26 cellular contexts compared by ENCODE assay signal in genomic region chr11:37320921-37321320, GRCh38.
DNase-seq lines count a peak whose midpoint lies in the region; ATAC-seq and TF ChIP-seq lines count a peak whose summit lies in the region.
"Had no signal": no experiment of that assay in that cellular context is flagged by ENCODE, and none has a peak within 500 bp of the region (broad histone marks: within the 10 kb centered on the region; RNA-seq: fewer than 3 reads in every experiment).

No MANE protein-coding gene starts in this region.

- H3K27me3 ChIP-seq in PC-9 (ENCODE audit: insufficient read depth, low read depth), result no peaks in the 10 kb centered on the region
- H3K27me3 ChIP-seq: suprapubic skin, upper lobe of right lung had no signal

- peaks cover 15% of the 10 kb centered on the region; the same call in 1 of the 2 replicates for H3K4me1 ChIP-seq in PC-9 (replicated peaks; ENCODE audit: insufficient read depth)
- H3K4me1 ChIP-seq: suprapubic skin, upper lobe of right lung had no signal

- no peak overlapping the region for H3K4me3 ChIP-seq in PC-9
- H3K4me3 ChIP-seq: SK-N-MC, suprapubic skin, upper lobe of right lung had no signal

- no peak overlapping the region for H2AFZ ChIP-seq in PC-9

- H4K20me1 ChIP-seq in PC-9 (ENCODE audit: insufficient read depth), result no peaks in the 10 kb centered on the region

- H3K36me3 ChIP-seq in PC-9 (ENCODE audit: low read depth), result no peaks in the 10 kb centered on the region
- H3K36me3 ChIP-seq: suprapubic skin, upper lobe of right lung had no signal

- H3K79me2 ChIP-seq in PC-9 (ENCODE audit: low read depth), result no peaks in the 10 kb centered on the region

- intact Hi-C loops in PC-9 (cut with micrococcal nuclease; ENCODE audit: unreplicated experiment), result no loop called here
- intact Hi-C loops in posterior cingulate gyrus (cut with DNase I), result no loop called here

- no TSS peak for BruUV-seq in PC-9 (replicated peaks; lab: Mats Ljungman, UMichigan)

- peak; percentile 22 for DNase-seq in HPDE6-E6E7 (ENCODE audit: extremely low spot score)
- peak in 1 of 2 experiments; percentile 75 for DNase-seq in PC-9
- peak; percentile 15 for DNase-seq in renal cortical epithelial cell (ENCODE audit: low read depth)
- DNase-seq in activated CD4-positive, CD25-positive, alpha-beta regulatory T cell (lab: John Stamatoyannopoulos, UW), result no peak
- no peak for DNase-seq in posterior cingulate gyrus
- DNase-seq in D341Med (ENCODE audit: low spot score), result no peak
- DNase-seq: activated CD4-positive, alpha-beta T cell treated with anti-CD3 and anti-CD28 coated beads, Interleukin-2, amount 50 U/mL, for 4 hours; activated CD8-positive, alpha-beta memory T cell treated with anti-CD3 and anti-CD28 coated beads, Interleukin-2, amount 10 ng/mL, durations not matched to agents 7 days and 5 days; activated T-cell treated with anti-CD3 and anti-CD28 coated beads, Interleukin-2, amount 50 U/mL, for 4 hours; C1 segment of cervical spinal cord; H9; immature natural killer cell; MV-4-11; NCI-H146; NCI-H446; NCI-H82; retina; RPMI8226; stimulated activated naive CD4-positive, alpha-beta T cell; T-helper 1 cell; upper lobe of right lung had no signal

- H3K9me3 ChIP-seq in PC-9 (ENCODE audit: insufficient read depth, low read depth), result no peaks in the 10 kb centered on the region
- H3K9me3 ChIP-seq: suprapubic skin, upper lobe of right lung had no signal

- TF ChIP-seq CTCF in PC-9 (conservative IDR thresholded peaks at IDR 0.05), result 0 out of 2 replicates have a peak, but pooled peaks have one; percentile 12

- CTCF ChIA-PET in PC-9 (lab: Charles Lee), result no interaction called here

- H3K9me2 ChIP-seq in PC-9 (ENCODE audit: insufficient read depth), result 0 out of 2 replicates have a peak, but pooled peaks cover 4% of the 10 kb centered on the region

- H3K27ac ChIP-seq in PC-9, result no peak overlapping the region
- H3K27ac ChIP-seq: SK-N-MC, suprapubic skin, upper lobe of right lung had no signal

- no peak overlapping the region for H3K4me2 ChIP-seq in PC-9

- POLR2A ChIA-PET in PC-9 (lab: Charles Lee; ENCODE audit: unreplicated experiment), result no interaction called here

- ATAC-seq in esophagus mucosa (peak; percentile 81), HG03520 (IDR thresholded peaks at IDR 0.05; ENCODE audit: unreplicated experiment) (no peak)
- ATAC-seq: activated CD8-positive, alpha-beta memory T cell treated with anti-CD3 and anti-CD28 coated beads, Interleukin-2, amount 10 ng/mL, durations not matched to agents 7 days and 5 days; activated T-cell treated with anti-CD3 and anti-CD28 coated beads, Interleukin-2, amount 50 U/mL, for 4 hours; HepG2; upper lobe of right lung had no signal

- peaks cover 4% of the 10 kb centered on the region; the same call in 1 of the 2 replicates for H3F3A ChIP-seq in PC-9 (ENCODE audit: insufficient read depth, low read depth)

Comparison
In these comparisons a context has a peak if more than half of its experiments do, and no peak if none do; other contexts are left out.
1. DNase-seq: peak in HPDE6-E6E7 (single experiment) and renal cortical epithelial cell (single experiment); none in activated CD4-positive, CD25-positive, alpha-beta regulatory T cell (0 of 4), posterior cingulate gyrus (0 of 10) and D341Med (single experiment).